Comparison of ENCODE assay signal across 16 cellular contexts in the genomic region with DNA sequence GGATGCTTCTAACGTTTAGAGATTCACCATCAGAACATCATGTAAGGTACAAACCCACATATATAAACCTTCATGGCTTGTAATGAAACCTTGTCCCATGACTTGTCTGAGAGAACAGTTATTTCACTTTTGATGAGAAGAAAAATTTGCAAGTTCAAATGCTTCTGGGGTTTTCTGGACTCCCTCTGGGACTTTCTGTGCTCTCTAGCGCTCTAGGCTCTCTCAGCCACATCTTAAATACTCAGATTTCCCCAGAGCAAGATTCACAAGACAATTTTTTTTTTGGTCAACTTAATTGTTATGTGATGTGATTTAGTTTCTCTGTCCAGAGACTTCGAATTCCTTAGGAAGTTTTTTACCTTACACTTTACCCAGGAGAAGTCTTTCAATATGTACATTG.
DNase-seq lines count a peak whose midpoint lies in the region; ATAC-seq and TF ChIP-seq lines count a peak whose summit lies in the region.
"Had no signal": no experiment of that assay in that cellular context is flagged by ENCODE, and none has a peak within 500 bp of the region (broad histone marks: within the 10 kb centered on the region; RNA-seq: fewer than 3 reads in every experiment).

No MANE protein-coding gene starts in this region.

- H3K4me1 ChIP-seq in uterus: no peaks in the 10 kb centered on the region
- H3K4me1 ChIP-seq: thyroid gland had no signal

- H3K27ac ChIP-seq in uterus: no peak overlapping the region
- H3K27ac ChIP-seq in RWPE1: no peak overlapping the region
- H3K27ac ChIP-seq: thyroid gland had no signal

- no peaks in the 10 kb centered on the region for H3K9me3 ChIP-seq in uterus
- H3K9me3 ChIP-seq: thyroid gland had no signal

- intact Hi-C loops in uterus (cut with DNase I; ENCODE audit: low total_unique reads): no loop called here

- TF ChIP-seq CTCF in GM13976 (IDR thresholded peaks at IDR 0.05; ENCODE audit: borderline replicate concordance, control extremely low read depth, extremely low read depth, insufficient read depth, missing control alignments) (no peak), uterus (IDR thresholded peaks at IDR 0.05) (no peak), RWPE1 (conservative IDR thresholded peaks at IDR 0.05; ENCODE audit: low read depth) (no peak)

- ATAC-seq in GM19372 (IDR thresholded peaks at IDR 0.05; ENCODE audit: low read depth, unreplicated experiment) (peak; percentile 77), HG02759 (IDR thresholded peaks at IDR 0.05; ENCODE audit: unreplicated experiment) (peak; percentile 81), HG03460 (IDR thresholded peaks at IDR 0.05; ENCODE audit: unreplicated experiment) (peak; percentile 69)
- ATAC-seq: GM23338, left lobe of liver had no signal

- no peak for TF ChIP-seq POLR2A in uterus (IDR thresholded peaks at IDR 0.05)

- no peak overlapping the region for H3K4me3 ChIP-seq in uterus
- H3K4me3 ChIP-seq: GM23338, thyroid gland had no signal

- CTCF ChIA-PET in RWPE1 (lab: Yijun Ruan, JAX): no interaction called here

- POLR2A ChIA-PET in RWPE1 (lab: Yijun Ruan, JAX; ENCODE audit: low non-redundant PET): no interaction called here

- no peaks in the 10 kb centered on the region for H3K27me3 ChIP-seq in uterus
- H3K27me3 ChIP-seq: thyroid gland had no signal

- in situ Hi-C loops in GM13976 (cut with MboI; ENCODE audit: low sequenced_read_pairs, unreplicated experiment): no loop called here

- DNase-seq in GM13976 (ENCODE audit: low spot score) (peak; percentile 34), uterus (no peak), RWPE1 (ENCODE audit: low spot score) (no peak), AG08396 (ENCODE audit: low spot score) (no peak), epidermal melanocyte (ENCODE audit: insufficient read length, low spot score) (no peak)
- DNase-seq: activated CD4-positive, alpha-beta T cell treated with anti-CD3 and anti-CD28 coated beads, Interleukin-2, amount 10 ng/mL, durations not matched to agents 24 days and 14 days; amygdala; Kasumi-1; NCI-H187; NCI-H526 treated with DMSO at 0.1 percent for 48 hours; thyroid gland had no signal

- no peaks in the 10 kb centered on the region for H3K36me3 ChIP-seq in uterus
- H3K36me3 ChIP-seq: thyroid gland had no signal
